In the genomic region with DNA sequence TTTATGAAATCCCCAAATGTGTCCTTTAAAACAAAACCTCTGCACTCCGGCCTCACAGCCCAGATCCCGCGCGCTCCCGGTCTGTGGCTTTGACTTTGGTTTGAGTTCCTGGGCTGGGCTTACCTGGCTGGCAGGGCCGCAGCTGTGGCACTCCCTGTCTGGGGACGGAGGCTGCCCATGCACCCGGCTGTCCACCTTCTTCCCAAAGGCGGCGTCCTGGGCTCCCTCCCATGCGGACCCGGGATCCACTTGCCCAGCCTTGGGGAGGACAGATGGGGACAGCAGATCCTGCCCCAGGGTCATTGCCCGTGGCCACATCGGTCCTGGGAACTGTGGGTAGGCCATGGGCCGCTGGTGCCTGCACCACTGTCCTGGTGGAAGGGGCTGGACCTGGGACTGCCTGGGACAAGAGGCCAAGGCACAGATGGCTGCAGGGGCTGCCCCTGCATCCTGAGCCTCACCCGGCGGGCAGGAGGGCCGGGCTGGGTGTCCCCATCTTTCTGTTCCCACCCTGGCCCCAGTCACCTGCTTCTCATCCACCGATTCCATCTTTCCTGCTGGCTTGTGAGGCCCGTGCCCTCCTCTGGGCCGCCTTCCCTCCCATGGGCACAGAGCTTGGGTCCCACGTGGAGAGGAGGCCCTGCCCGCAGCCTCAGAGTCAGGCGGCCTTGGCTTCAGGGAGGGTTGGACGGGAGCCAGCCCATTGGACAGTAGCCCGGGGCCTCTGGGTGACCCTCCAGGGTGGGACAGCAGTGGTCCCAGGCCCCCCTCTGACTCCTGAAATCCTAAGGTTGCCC, we compare ENCODE assay signal across 18 cellular contexts.
"Had no signal": no experiment of that assay in that cellular context is flagged by ENCODE, and none has a peak within 500 bp of the region (broad histone marks: within the 10 kb centered on the region; RNA-seq: fewer than 3 reads in every experiment).

No MANE protein-coding gene starts in this region.

- H3K9ac ChIP-seq: neural progenitor cell had no signal

- H3K4me1 ChIP-seq: prostate gland had no signal

- H3K4me3 ChIP-seq: gastrocnemius medialis, lower lobe of right lung, neural progenitor cell, ovary, prostate gland, right atrium auricular region, upper lobe of right lung had no signal

- H3K36me3 ChIP-seq: neural progenitor cell, ovary, prostate gland, upper lobe of right lung had no signal

- H3K27me3 ChIP-seq: gastrocnemius medialis, neural progenitor cell, ovary, right atrium auricular region, upper lobe of right lung had no signal

- H3K9me3 ChIP-seq: gastrocnemius medialis, lower lobe of right lung, ovary, prostate gland, right atrium auricular region, upper lobe of right lung had no signal

- H3K9me3 Mint-ChIP-seq: activated CD4-positive, alpha-beta memory T cell treated with anti-CD3 and anti-CD28 coated beads for 36 hours; activated naive CD4-positive, alpha-beta T cell treated with anti-CD3 and anti-CD28 coated beads, Interleukin-2, amount 10 ng/mL, durations not matched to agents 7 days and 5 days; naive thymus-derived CD8-positive, alpha-beta T cell; neural progenitor cell had no signal

- H3K4me3 Mint-ChIP-seq: activated CD4-positive, alpha-beta memory T cell treated with anti-CD3 and anti-CD28 coated beads for 36 hours; activated naive CD4-positive, alpha-beta T cell treated with anti-CD3 and anti-CD28 coated beads, Interleukin-2, amount 10 ng/mL, durations not matched to agents 7 days and 5 days; naive thymus-derived CD8-positive, alpha-beta T cell; neural progenitor cell had no signal

- ATAC-seq: esophagus mucosa; gastrocnemius medialis; naive thymus-derived CD8-positive, alpha-beta T cell; SK-N-SH treated with all-trans-retinoic acid at 6 μM for 48 hours had no signal

- H3K27me3 Mint-ChIP-seq: activated CD4-positive, alpha-beta memory T cell treated with anti-CD3 and anti-CD28 coated beads for 36 hours; activated naive CD4-positive, alpha-beta T cell treated with anti-CD3 and anti-CD28 coated beads, Interleukin-2, amount 10 ng/mL, durations not matched to agents 7 days and 5 days; naive thymus-derived CD8-positive, alpha-beta T cell had no signal

- H3K27ac ChIP-seq: lower lobe of right lung, neural progenitor cell, prostate gland, right atrium auricular region, upper lobe of right lung had no signal

- H3K27ac Mint-ChIP-seq: activated naive CD4-positive, alpha-beta T cell treated with anti-CD3 and anti-CD28 coated beads, Interleukin-2, amount 10 ng/mL, durations not matched to agents 7 days and 5 days; neural progenitor cell had no signal

- DNase-seq: activated CD4-positive, alpha-beta memory T cell treated with anti-CD3 and anti-CD28 coated beads for 36 hours; activated CD4-positive, alpha-beta T cell treated with anti-CD3 and anti-CD28 coated beads for 48 hours; activated effector memory CD4-positive, alpha-beta T cell treated with anti-CD3 and anti-CD28 coated beads, Interleukin-2, amount 50 U/mL, for 16 hours; activated naive CD4-positive, alpha-beta T cell treated with anti-CD3 and anti-CD28 coated beads, Interleukin-2, amount 10 ng/mL, durations not matched to agents 7 days and 5 days; effector memory CD4-positive, alpha-beta T cell; gastrocnemius medialis; lower lobe of right lung; naive thymus-derived CD8-positive, alpha-beta T cell; small intestine; stimulated activated CD4-positive, alpha-beta T cell treated with anti-CD3 and anti-CD28 coated beads, Interleukin-15, amount 100 ng/mL, for 24 hours; stimulated activated naive CD4-positive, alpha-beta T cell; upper lobe of right lung had no signal

- H3K4me2 ChIP-seq: neural progenitor cell had no signal
